In the genomic region with DNA sequence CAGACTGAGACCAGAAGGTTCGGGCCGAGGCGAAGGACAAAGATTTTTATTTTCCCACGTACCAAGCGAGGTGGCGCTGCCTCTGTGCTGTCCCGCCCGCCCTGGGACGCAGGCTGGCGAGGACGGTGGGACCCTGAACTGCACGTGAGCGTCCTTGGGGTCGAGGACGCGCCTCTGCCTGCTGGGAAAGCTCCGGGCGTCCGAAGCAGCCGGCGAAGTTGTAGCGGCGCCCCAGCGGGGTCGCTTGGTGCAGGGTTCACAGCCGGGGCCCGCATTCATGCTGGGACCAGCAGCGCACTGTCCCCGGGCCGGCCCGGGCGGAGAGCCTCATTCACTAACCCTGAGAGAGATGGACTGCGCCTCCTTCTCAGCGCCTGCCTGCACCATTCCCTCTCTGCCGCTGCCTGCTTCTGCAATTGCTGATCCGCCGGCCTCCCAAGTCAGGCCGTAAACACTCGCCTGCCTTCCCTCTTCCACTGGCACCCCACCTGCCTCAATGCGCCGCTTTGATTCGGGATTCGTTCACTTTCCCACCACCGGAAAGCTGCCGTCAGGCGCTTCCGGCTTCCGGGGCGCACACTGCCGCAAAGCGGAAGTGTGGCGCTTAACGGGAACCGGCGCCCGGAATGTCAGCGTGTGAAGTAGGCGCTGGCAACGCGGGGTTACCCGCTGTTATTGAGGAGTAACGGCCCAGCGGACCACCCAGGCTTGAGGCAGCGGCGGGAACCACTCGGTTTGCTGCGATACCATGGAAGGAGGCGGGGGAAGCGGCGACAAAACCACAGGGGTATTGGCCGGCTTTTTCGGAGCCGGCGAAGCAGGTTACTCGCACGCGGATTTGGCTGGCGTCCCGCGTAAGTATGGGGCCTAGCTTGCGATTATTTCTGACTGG, we compare ENCODE assay signal across 8 cellular contexts. TPM values are rescaled to one million over a fixed set of nuclear protein-coding genes. Genes with fewer than 3 reads are reported as not detected.
DNase-seq lines count a peak whose midpoint lies in the region; ATAC-seq and TF ChIP-seq lines count a peak whose summit lies in the region.
"Not testable (repeated sequence)": the region's sequence is repeated elsewhere in the genome, so short reads cannot be mapped to it uniquely, and the experiment has no call there.

A gene (minus strand): TSS at position 581 of the 892 bp plus-strand sequence. CDS start 302 bp downstream, at position 279.
A gene with protein sequence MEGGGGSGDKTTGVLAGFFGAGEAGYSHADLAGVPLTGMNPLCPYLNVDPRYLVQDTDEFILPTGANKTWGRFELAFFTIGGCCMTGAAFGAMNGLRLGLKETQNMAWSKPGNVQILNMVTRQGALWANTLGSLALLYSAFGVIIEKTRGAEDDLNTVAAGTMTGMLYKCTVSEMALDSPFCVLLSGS (plus strand): TSS at position 607 of the 892 bp plus-strand sequence. CDS start 142 bp downstream, at position 749.

- H2BK5ac ChIP-seq in IMR-90 (ENCODE audit: low read depth, low read length, poor library complexity, severe bottlenecking), result peak within 1 kb of the TSS; percentile 76

- 0% methylated on average over 14 of the region's 81 CpGs; no CpG with 5 or more reads in 1 of the 2 experiments for WGBS in IMR-90 (ENCODE audit: extremely low coverage in 2 of 2, insufficient read length in 1 of 2), 2 experiments

- peak within 1 kb of the TSS; percentile 83 for H3K14ac ChIP-seq in IMR-90 (replicated peaks; ENCODE audit: low read depth, low read length)

- H3K9me3 ChIP-seq in IMR-90 (ENCODE audit: control insufficient read depth, insufficient read depth, low read length); PC-9 (ENCODE audit: insufficient read depth, low read depth); mucosa of descending colon: not testable (repeated sequence)

- ATAC-seq in GM21529 (IDR thresholded peaks at IDR 0.05; ENCODE audit: unreplicated experiment) (peak; percentile 65), IMR-90 (ENCODE audit: low read depth) (peak; percentile 92), mucosa of descending colon (peak; percentile 98)

- peak; percentile 47; the same call in 1 of the 2 replicates for TF ChIP-seq POLR2A in IMR-90 (IDR thresholded peaks at IDR 0.05; ENCODE audit: low read depth, low read length)

- H2BK120ac ChIP-seq in IMR-90 (ENCODE audit: low read depth, low read length), result not testable (repeated sequence)

- not testable (repeated sequence) for H4K91ac ChIP-seq in IMR-90 (ENCODE audit: insufficient read depth, low read depth, low read length)

- POLR2A ChIA-PET in IMR-90 (lab: Charles Lee; ENCODE audit: unreplicated experiment); PC-9 (lab: Charles Lee; ENCODE audit: unreplicated experiment): not testable (repeated sequence)

- peak within 1 kb of the TSS; percentile 66; the same call in 1 of the 2 replicates for H3K56ac ChIP-seq in IMR-90 (ENCODE audit: extremely low read depth, insufficient read depth, low read length)

- not testable (repeated sequence) for H3K79me1 ChIP-seq in IMR-90 (ENCODE audit: low read depth in 1 of 2, low read length in 2 of 2)

- peak within 1 kb of the TSS; percentile 94 for H3K4me3 ChIP-seq in IMR-90 (ENCODE audit: insufficient read depth, low read depth, low read length)
- H3K4me3 ChIP-seq in PC-9, result peak within 1 kb of the TSS; percentile 97
- H3K4me3 ChIP-seq in mucosa of descending colon, result peak within 1 kb of the TSS; percentile 72

- DNase-seq in DMS153 (lab: John Stamatoyannopoulos, UW) (peak; percentile 41), IMR-90 (peak; percentile 79), PC-9 (peak; percentile 81 to 85), activated T-cell treated with anti-CD3 and anti-CD28 coated beads for 48 hours (ENCODE audit: low read depth) (peak; percentile 79), epithelial cell of prostate (ENCODE audit: low read depth, low spot score) (peak; percentile 31), mucosa of descending colon (peak; percentile 86 to 88 (median 88))
- peak; percentile 63 to 65 for DNase-seq in stimulated activated CD8-positive, alpha-beta memory T cell treated with anti-CD3 and anti-CD28 coated beads, Interleukin-2, amount 100 ng/mL, for 1 hour (ENCODE audit: low read depth in 2 of 2)

- not testable (repeated sequence) for H3F3A ChIP-seq in PC-9 (ENCODE audit: insufficient read depth, low read depth)

- H2AK5ac ChIP-seq in IMR-90 (ENCODE audit: low read depth, low read length), result 0 out of 2 replicates have a peak within 1 kb of the TSS, but pooled peaks have one; percentile 50

- H3K4me1 ChIP-seq in IMR-90 (ENCODE audit: control insufficient read depth, insufficient read depth, low read length), result not testable (repeated sequence)
- peaks cover 16% of the 10 kb centered on the region for H3K4me1 ChIP-seq in PC-9 (replicated peaks; ENCODE audit: insufficient read depth)
- peaks cover 14% of the 10 kb centered on the region for H3K4me1 ChIP-seq in mucosa of descending colon (ENCODE audit: low read depth)

- peak within 1 kb of the TSS; percentile 15 for H2AK9ac ChIP-seq in IMR-90 (replicated peaks; ENCODE audit: low read depth, low read length, poor library complexity)

- intact Hi-C loops in IMR-90 (cut with micrococcal nuclease), result loop anchor here (10.0 kb wide), 1 partner anchor 347 kb away; no protein-coding TSS in a partner anchor
- intact Hi-C loops in PC-9 (cut with micrococcal nuclease; ENCODE audit: unreplicated experiment); mucosa of descending colon (cut with DNase I, micrococcal nuclease): not testable (repeated sequence)

- peak within 1 kb of the TSS; percentile 56; the same call in 1 of the 2 replicates for H3K23ac ChIP-seq in IMR-90 (ENCODE audit: low read depth, low read length)

- not testable (repeated sequence) for H3K9me1 ChIP-seq in IMR-90 (ENCODE audit: insufficient read depth, low read length)

- H3K4ac ChIP-seq in IMR-90 (ENCODE audit: low read depth, low read length), result peak within 1 kb of the TSS; percentile 81

- dilution Hi-C loops in IMR-90 (cut with HindIII; ENCODE audit: low sequenced_read_pairs, unreplicated experiment), result not testable (repeated sequence)

- H2BK20ac ChIP-seq in IMR-90 (ENCODE audit: low read depth, low read length), result not testable (repeated sequence)

- not testable (repeated sequence) for H4K20me1 ChIP-seq in IMR-90 (ENCODE audit: insufficient read depth, low read length); PC-9 (ENCODE audit: insufficient read depth)

- peak within 1 kb of the TSS; percentile 89 for H4K5ac ChIP-seq in IMR-90 (ENCODE audit: low read depth, low read length)

- CTCF ChIA-PET in IMR-90 (lab: Yijun Ruan, JAX); PC-9 (lab: Charles Lee): not testable (repeated sequence)

- H3K27ac ChIP-seq in IMR-90 (ENCODE audit: insufficient read depth, low read length) (peak within 1 kb of the TSS; percentile 86), PC-9 (peak within 1 kb of the TSS; percentile 32), epithelial cell of prostate (peak within 1 kb of the TSS; percentile 59)

- H4K8ac ChIP-seq in IMR-90 (ENCODE audit: low read depth in 2 of 2, low read length in 2 of 2), result peak within 1 kb of the TSS; percentile 74 to 94

- H3K9ac ChIP-seq in IMR-90 (ENCODE audit: low read depth, low read length), result peak within 1 kb of the TSS; percentile 90

- H3K4me2 ChIP-seq in IMR-90 (ENCODE audit: low read depth, low read length), result peak within 1 kb of the TSS; percentile 95
- peak within 1 kb of the TSS; percentile 89 for H3K4me2 ChIP-seq in PC-9

- not testable (repeated sequence) for H3K36me3 ChIP-seq in IMR-90 (ENCODE audit: control insufficient read depth, insufficient read depth, low read length); PC-9 (ENCODE audit: low read depth); mucosa of descending colon (ENCODE audit: low read depth)

- in situ Hi-C loops in IMR-90 (cut with MboI; ENCODE audit: low sequenced_read_pairs), result not testable (repeated sequence)

- peaks cover 77% of the 10 kb centered on the region for H3K79me2 ChIP-seq in PC-9 (ENCODE audit: low read depth)

- TF ChIP-seq RAD21 in IMR-90 (IDR thresholded peaks at IDR 0.05; ENCODE audit: low read length), result not testable (repeated sequence)

- not testable (repeated sequence) for H2BK15ac ChIP-seq in IMR-90 (ENCODE audit: low read depth, low read length)

- H3K18ac ChIP-seq in IMR-90 (ENCODE audit: low read depth, low read length), result not testable (repeated sequence)

- H3K27me3 ChIP-seq in IMR-90 (ENCODE audit: control insufficient read depth, insufficient read depth, low read length); PC-9 (ENCODE audit: insufficient read depth, low read depth): not testable (repeated sequence)

- not testable (repeated sequence) for TF ChIP-seq CTCF in IMR-90 (conservative IDR thresholded peaks at IDR 0.05; ENCODE audit: low read depth, low read length); PC-9 (conservative IDR thresholded peaks at IDR 0.05); mucosa of descending colon (IDR thresholded peaks at IDR 0.05)

- H2AFZ ChIP-seq in IMR-90 (replicated peaks; ENCODE audit: low read length, poor library complexity) (peak within 1 kb of the TSS; percentile 84), PC-9 (peak within 1 kb of the TSS; percentile 78)

- H3K9me2 ChIP-seq in PC-9 (ENCODE audit: insufficient read depth), result not testable (repeated sequence)

- BruUV-seq in IMR-90 (replicated peaks; lab: Mats Ljungman, UMichigan), result not testable (repeated sequence)
- TSS peak; percentile 65 for BruUV-seq in PC-9 (replicated peaks; lab: Mats Ljungman, UMichigan)

TF ChIP-seq in IMR-90, 13 proteins besides CTCF, POLR2A, EP300 and RAD21:
- TF ChIP-seq MXI1 (IDR thresholded peaks at IDR 0.05; ENCODE audit: borderline replicate concordance, low read depth, low read length), result peak; percentile 70; the same call in 1 of the 2 replicates

RNA-seq across cellular contexts. Expression of the first gene that starts in this region (rescaled TPM):
- total RNA-seq in IMR-90 (2012; rRNA removed), result 24.4 and 32.2 TPM in 2 replicates
- polyA plus RNA-seq in IMR-90 (2012; rRNA removed), result 7.5 and 8.6 TPM in 2 replicates
- polyA plus RNA-seq in IMR-90 (2012; cell fraction: cytosol; rRNA removed), result 2.1 and 3.3 TPM in 2 replicates
- 3.5 and 10.6 TPM in 2 replicates for polyA plus RNA-seq in IMR-90 (2012; cell fraction: nucleus; rRNA removed; ENCODE audit: low replicate concordance)
- total RNA-seq in PC-9 (2021), result 38.8 and 39.0 TPM in 2 replicates
- 10 to 100 TPM; 26.6 to 34.3 (median 31.6) TPM for total RNA-seq in mucosa of descending colon

RNA-seq across cellular contexts. Expression of the second gene that starts in this region (rescaled TPM):
- total RNA-seq in IMR-90 (2012; rRNA removed) (13.8 and 19.2 TPM in 2 replicates), PC-9 (2021) (15.1 and 17.3 TPM in 2 replicates), mucosa of descending colon (10 to 100 TPM; 11.8 to 17.0 (median 14.2) TPM)
- polyA plus RNA-seq in IMR-90 (2012; rRNA removed), result 12.9 and 14.2 TPM in 2 replicates
- 6.4 and 9.3 TPM in 2 replicates for polyA plus RNA-seq in IMR-90 (2012; cell fraction: cytosol; rRNA removed)
- polyA plus RNA-seq in IMR-90 (2012; cell fraction: nucleus; rRNA removed; ENCODE audit: low replicate concordance), result 21.6 and 35.9 TPM in 2 replicates

Comparison
In these comparisons a context has a peak if more than half of its experiments do, and no peak if none do; other contexts are left out.
1. Peak in every context shown above with its lines: DNase-seq, ATAC-seq, H3K4me3 ChIP-seq and H3K27ac ChIP-seq.
2. DNase-seq: peak in every context shown above with its lines; median percentile 88 in mucosa of descending colon; 83 in PC-9; 79 in IMR-90; 79 in activated T-cell treated with anti-CD3 and anti-CD28 coated beads for 48 hours; 64 in stimulated activated CD8-positive, alpha-beta memory T cell treated with anti-CD3 and anti-CD28 coated beads, Interleukin-2, amount 100 ng/mL, for 1 hour; 41 in DMS153; 31 in epithelial cell of prostate.
3. H3K27ac ChIP-seq: peak in every context shown above with its lines; median percentile 86 in IMR-90; 59 in epithelial cell of prostate; 32 in PC-9.